In genomic region chr19:10269333-10270179, GRCh38 we compare ENCODE assay signal across 1 cellular context.
TF ChIP-seq lines count a peak whose summit lies in the region.

No MANE protein-coding gene starts in this region.

TF ChIP-seq in GM12878, 131 proteins besides CTCF, POLR2A, EP300 and RAD21 (continued from another document and continues in another):
- TF ChIP-seq CEBPZ (IDR thresholded peaks at IDR 0.05; ENCODE audit: low read depth, low read length) (0 out of 2 replicates have a peak, but pooled peaks have one; percentile 12), ATF7 (IDR thresholded peaks at IDR 0.05; ENCODE audit: low read depth) (no peak), ZNF274 (IDR thresholded peaks at IDR 0.05; ENCODE audit: insufficient read depth, insufficient read length) (no peak), NFYA (IDR thresholded peaks at IDR 0.05; ENCODE audit: borderline replicate concordance, low read depth, low read length) (no peak), GABPA (IDR thresholded peaks at IDR 0.05; ENCODE audit: low read depth) (no peak), POLR2AphosphoS5 (IDR thresholded peaks at IDR 0.05; ENCODE audit: low read length) (no peak; the same call in 1 of the 2 replicates), ZNF592 (IDR thresholded peaks at IDR 0.05) (0 out of 2 replicates have a peak, but pooled peaks have one; percentile 16), ZNF622 (IDR thresholded peaks at IDR 0.05) (no peak), HDAC2 (IDR thresholded peaks at IDR 0.05) (0 out of 2 replicates have a peak, but pooled peaks have one; percentile 69), RELA (IDR thresholded peaks at IDR 0.05; ENCODE audit: borderline replicate concordance, partially characterized antibody) (peak; percentile 84), EED (IDR thresholded peaks at IDR 0.05; ENCODE audit: low read depth) (peak; percentile 95), FOXK2 (IDR thresholded peaks at IDR 0.05) (no peak), PML (IDR thresholded peaks at IDR 0.05; ENCODE audit: low read length) (no peak), SMAD1 (IDR thresholded peaks at IDR 0.05; ENCODE audit: low read depth, partially characterized antibody) (no peak), SREBF1 (IDR thresholded peaks at IDR 0.05; ENCODE audit: low read length) (no peak), GATAD2B (conservative IDR thresholded peaks at IDR 0.05; ENCODE audit: low read depth) (no peak; the same call in none of the 2 replicates), BCL11A (IDR thresholded peaks at IDR 0.05; ENCODE audit: low read depth, low read length) (no peak), RCOR1 (conservative IDR thresholded peaks at IDR 0.05; ENCODE audit: low read depth, low read length) (0 out of 2 replicates have a peak, but pooled peaks have one; percentile 46), SMC3 (IDR thresholded peaks at IDR 0.05; ENCODE audit: borderline replicate concordance, low read length) (peak; percentile 96), NR2F1 (conservative IDR thresholded peaks at IDR 0.05) (peak; percentile 47), MLLT1 (IDR thresholded peaks at IDR 0.05) (no peak), RELB (IDR thresholded peaks at IDR 0.05; ENCODE audit: low read depth) (peak; percentile 87), E4F1 (IDR thresholded peaks at IDR 0.05; ENCODE audit: borderline replicate concordance, partially characterized antibody) (no peak), WRNIP1 (IDR thresholded peaks at IDR 0.05; ENCODE audit: borderline replicate concordance, low read depth, low read length) (peak; percentile 39; the same call in 1 of the 2 replicates), YY1 (IDR thresholded peaks at IDR 0.05; ENCODE audit: low read depth, low read length) (peak; percentile 89), IRF4 (IDR thresholded peaks at IDR 0.05; ENCODE audit: low read depth, low read length) (no peak), IRF3 (IDR thresholded peaks at IDR 0.05) (peak; percentile 23; the same call in 1 of the 2 replicates), ZBTB11 (CRISPR knock-in tag; IDR thresholded peaks at IDR 0.05) (no peak), SKIL (IDR thresholded peaks at IDR 0.05; ENCODE audit: low read depth, poor library complexity, severe bottlenecking) (peak; percentile 72), JUND (IDR thresholded peaks at IDR 0.05; ENCODE audit: low read depth, low read length) (no peak), TBL1XR1 (IDR thresholded peaks at IDR 0.05; ENCODE audit: low read depth, low read length) (no peak; the same call in 1 of the 2 replicates), MYC (IDR thresholded peaks at IDR 0.05; ENCODE audit: insufficient read depth, insufficient read length, insufficient replicate concordance, low read length, severe bottlenecking) (peak; percentile 31), TCF3 (IDR thresholded peaks at IDR 0.05; ENCODE audit: borderline replicate concordance, insufficient read depth, low read depth, low read length) (no peak), CREM (IDR thresholded peaks at IDR 0.05; ENCODE audit: low read depth) (no peak), NRF1 (conservative IDR thresholded peaks at IDR 0.05; ENCODE audit: low read depth, low read length) (no peak), DPF2 (IDR thresholded peaks at IDR 0.05) (peak; percentile 100), JUNB (IDR thresholded peaks at IDR 0.05) (no peak), RB1 (IDR thresholded peaks at IDR 0.05; ENCODE audit: borderline replicate concordance) (peak; percentile 67; the same call in 1 of the 2 replicates), USF2 (IDR thresholded peaks at IDR 0.05; ENCODE audit: borderline replicate concordance, low read depth, low read length) (no peak), MTA3 (IDR thresholded peaks at IDR 0.05; ENCODE audit: borderline replicate concordance, low read length) (no peak)
